17 cellular contexts compared by ENCODE assay signal in genomic region chr17:45423304-45423703, GRCh38.
"Had no signal": no experiment of that assay in that cellular context is flagged by ENCODE, and none has a peak within 500 bp of the region (broad histone marks: within the 10 kb centered on the region; RNA-seq: fewer than 3 reads in every experiment).

No MANE protein-coding gene starts in this region.

- H3K4me3 ChIP-seq: cardiac muscle cell, dorsolateral prefrontal cortex, lower lobe of right lung, suprapubic skin had no signal

- H3K4me3 Mint-ChIP-seq: stimulated activated naive CD8-positive, alpha-beta T cell treated with anti-CD3 and anti-CD28 coated beads, Interleukin-15, amount 100 ng/mL, for 72 hours; T-helper 1 cell treated with Interleukin-12 subunit alpha and Interleukin-12 subunit beta and Interleukin-4 antibody, amounts not matched to agents 30 μg/mL and 1 μg/mL, for 36 hours; type B pancreatic cell had no signal

- H3K27ac Mint-ChIP-seq: activated naive CD4-positive, alpha-beta T cell treated with anti-CD3 and anti-CD28 coated beads, Interleukin-2, amount 50 U/mL, for 72 hours; stimulated activated naive CD8-positive, alpha-beta T cell treated with anti-CD3 and anti-CD28 coated beads, Interleukin-15, amount 100 ng/mL, for 72 hours; type B pancreatic cell had no signal

- H3K9me3 ChIP-seq: lower lobe of right lung, suprapubic skin had no signal

- FAIRE-seq: islet of Langerhans had no signal

- H3K27ac ChIP-seq: cardiac muscle cell, dorsolateral prefrontal cortex, lower lobe of right lung, suprapubic skin had no signal

- H3K27me3 ChIP-seq: suprapubic skin had no signal

- ATAC-seq: activated naive CD4-positive, alpha-beta T cell treated with anti-CD3 and anti-CD28 coated beads, Interleukin-2, amount 50 U/mL, for 72 hours; esophagus mucosa; left cardiac atrium; lower lobe of right lung; stimulated activated naive CD8-positive, alpha-beta T cell treated with anti-CD3 and anti-CD28 coated beads, Interleukin-15, amount 100 ng/mL, for 72 hours had no signal

- H3K36me3 ChIP-seq: cardiac muscle cell, lower lobe of right lung had no signal

- DNase-seq: activated CD4-positive, alpha-beta T cell treated with anti-CD3 and anti-CD28 coated beads, Interleukin-2, amount 50 U/mL, for 4 hours; activated gamma-delta T cell; dorsolateral prefrontal cortex; left cardiac atrium; lower lobe of right lung; occipital lobe; retina; stimulated activated CD4-positive, alpha-beta T cell treated with anti-CD3 and anti-CD28 coated beads, Interleukin-2, amount 100 ng/mL, for 24 hours; stimulated activated naive CD8-positive, alpha-beta T cell treated with anti-CD3 and anti-CD28 coated beads, Interleukin-15, amount 100 ng/mL, for 72 hours had no signal

- H3K36me3 Mint-ChIP-seq: activated naive CD4-positive, alpha-beta T cell treated with anti-CD3 and anti-CD28 coated beads, Interleukin-2, amount 50 U/mL, for 72 hours; type B pancreatic cell had no signal

- H3K9me3 Mint-ChIP-seq: activated naive CD4-positive, alpha-beta T cell treated with anti-CD3 and anti-CD28 coated beads, Interleukin-2, amount 50 U/mL, for 72 hours; nephron; stimulated activated naive CD8-positive, alpha-beta T cell treated with anti-CD3 and anti-CD28 coated beads, Interleukin-15, amount 100 ng/mL, for 72 hours; T-helper 1 cell treated with Interleukin-12 subunit alpha and Interleukin-12 subunit beta and Interleukin-4 antibody, amounts not matched to agents 30 μg/mL and 1 μg/mL, for 36 hours; type B pancreatic cell had no signal
